ENCODE assay signal across 1 cellular context in genomic region chr3:153165211-153165815, GRCh38.
TF ChIP-seq lines count a peak whose summit lies in the region.

No MANE protein-coding gene starts in this region.

TF ChIP-seq in K562, 482 proteins besides CTCF, POLR2A, EP300 and RAD21 (continued from another document):
- TF ChIP-seq SMAD3 (CRISPR knock-in tag; conservative IDR thresholded peaks at IDR 0.05) (no peak), HNRNPUL1 (IDR thresholded peaks at IDR 0.05; ENCODE audit: low read length) (no peak), ZNF224 (CRISPR knock-in tag; IDR thresholded peaks at IDR 0.05) (no peak), TBP (optimal IDR thresholded peaks at IDR 0.05; ENCODE audit: low read depth, low read length) (no peak), DNMT1 (IDR thresholded peaks at IDR 0.05) (no peak), TAF1 (IDR thresholded peaks at IDR 0.05; ENCODE audit: control insufficient read depth, extremely low read depth, insufficient read depth, low read length, severe bottlenecking) (no peak), CBX3 (IDR thresholded peaks at IDR 0.05; ENCODE audit: borderline replicate concordance in 1 of 2, low read length in 2 of 2) (no peak), E2F3 (CRISPR knock-in tag; IDR thresholded peaks at IDR 0.05) (no peak)
